In the genomic region with DNA sequence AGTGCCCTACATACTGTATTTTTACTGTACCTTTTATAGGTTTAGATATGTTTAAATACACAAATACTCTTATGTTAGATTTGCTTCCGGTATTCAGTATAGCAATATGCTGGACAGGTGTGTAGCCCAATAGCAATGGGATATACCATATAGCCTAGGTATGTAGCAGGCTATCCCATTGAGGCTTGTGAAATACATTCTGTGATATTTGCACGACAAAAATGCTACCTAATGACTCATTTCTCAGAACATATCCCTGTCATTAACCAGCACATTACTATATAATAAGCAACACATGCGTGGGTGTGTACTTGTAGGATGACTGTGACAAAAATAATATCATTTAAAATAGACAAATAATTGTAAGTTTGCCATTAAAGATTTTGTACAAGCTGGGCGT, we compare ENCODE assay signal across 22 cellular contexts.
"Had no signal": no experiment of that assay in that cellular context is flagged by ENCODE, and none has a peak within 500 bp of the region (broad histone marks: within the 10 kb centered on the region; RNA-seq: fewer than 3 reads in every experiment).

No MANE protein-coding gene starts in this region.

- DNase-seq: activated CD4-positive, alpha-beta memory T cell treated with anti-CD3 and anti-CD28 coated beads, Interleukin-2, amount 10 ng/mL, durations not matched to agents 7 days and 5 days; activated CD4-positive, alpha-beta T cell treated with anti-CD3 and anti-CD28 coated beads for 1 hour; activated CD4-positive, alpha-beta T cell treated with anti-CD3 and anti-CD28 coated beads for 4 hours; activated CD4-positive, alpha-beta T cell treated with anti-CD3 and anti-CD28 coated beads, Interleukin-2, amount 10 ng/mL, durations not matched to agents 7 days and 5 days; activated CD4-positive, alpha-beta T cell treated with anti-CD3 and anti-CD28 coated beads, Interleukin-2, amount 50 U/mL, for 4 hours; activated CD8-positive, alpha-beta memory T cell treated with anti-CD3 and anti-CD28 coated beads, Interleukin-2, amount 50 U/mL, for 48 hours; activated gamma-delta T cell; activated naive CD4-positive, alpha-beta T cell; activated naive CD4-positive, alpha-beta T cell treated with anti-CD3 and anti-CD28 coated beads, Interleukin-2, amount 10 ng/mL, durations not matched to agents 7 days and 5 days; activated naive CD8-positive, alpha-beta T cell treated with anti-CD3 and anti-CD28 coated beads, Interleukin-2, amount 10 ng/mL, durations not matched to agents 7 days and 5 days; activated T-cell treated with anti-CD3 and anti-CD28 coated beads for 4 hours; activated T-cell treated with anti-CD3 and anti-CD28 coated beads, Interleukin-2, amount 50 U/mL, for 24 hours; activated T-cell treated with anti-CD3 and anti-CD28 coated beads, Interleukin-2, amount 50 U/mL, for 72 hours; dermis blood vessel endothelial cell; effector CD4-positive, alpha-beta T cell; effector memory CD8-positive, alpha-beta T cell; erythroblast; foreskin keratinocyte; gastrocnemius medialis; glutamatergic neuron; heart right ventricle had no signal

- ATAC-seq: activated naive CD4-positive, alpha-beta T cell treated with anti-CD3 and anti-CD28 coated beads, Interleukin-2, amount 50 U/mL, for 72 hours; activated T-cell treated with anti-CD3 and anti-CD28 coated beads, Interleukin-2, amount 50 U/mL, for 72 hours; effector memory CD8-positive, alpha-beta T cell; foreskin keratinocyte; gastrocnemius medialis; heart right ventricle had no signal
